In genomic region chr1:221973787-221974186, GRCh38 we compare ENCODE assay signal across 7 cellular contexts.
A peak's percentile ranks its signal among the peaks of the same experiment; 100 is the strongest.
DNase-seq lines count a peak whose midpoint lies in the region; ATAC-seq, FAIRE-seq and TF ChIP-seq lines count a peak whose summit lies in the region.
"Not testable (repeated sequence)": the region's sequence is repeated elsewhere in the genome, so short reads cannot be mapped to it uniquely, and the experiment has no call there.

No MANE protein-coding gene starts in this region.

- not testable (repeated sequence) for H3K36me3 ChIP-seq in astrocyte (ENCODE audit: insufficient read depth, low read length)

- not testable (repeated sequence) for H3K23me2 ChIP-seq in H9 (ENCODE audit: insufficient read length, low read depth, low read length, poor library complexity, severe bottlenecking)

- H3K9ac ChIP-seq in H9 (ENCODE audit: extremely low read depth, insufficient read length, low read length); astrocyte (ENCODE audit: low read length): not testable (repeated sequence)

- not testable (repeated sequence) for TF ChIP-seq RAD21 in A549 (conservative IDR thresholded peaks at IDR 0.05 in 1 of 2, IDR thresholded peaks at IDR 0.05 in 1 of 2)

- H4K8ac ChIP-seq in H9 (replicated peaks; ENCODE audit: insufficient read length, low read depth, low read length): not testable (repeated sequence)

- H3K79me2 ChIP-seq in H9 (ENCODE audit: insufficient read depth, low read length); astrocyte (ENCODE audit: insufficient read depth, low read length): not testable (repeated sequence)

- H3K4me2 ChIP-seq in A549; H9 (ENCODE audit: insufficient read depth, insufficient read length, low read length); astrocyte (ENCODE audit: low read length): not testable (repeated sequence)

- not testable (repeated sequence) for H4K91ac ChIP-seq in H9 (ENCODE audit: insufficient read length, low read depth, low read length)

- not testable (repeated sequence) for ATAC-seq in A549; stimulated activated effector memory CD8-positive, alpha-beta T cell treated with anti-CD3 and anti-CD28 coated beads, Interleukin-12 subunit alpha, Interleukin-12 subunit beta, amount 100 ng/mL, for 72 hours

- H2BK12ac ChIP-seq in H9 (ENCODE audit: insufficient read length, low read depth, low read length): not testable (repeated sequence)

- not testable (repeated sequence) for H2AFZ ChIP-seq in H9 (ENCODE audit: low read length); astrocyte (ENCODE audit: low read depth, low read length)

- H3K9me3 ChIP-seq in A549; H9 (ENCODE audit: control insufficient read depth, low read depth, low read length); astrocyte (ENCODE audit: insufficient read depth, low read depth, low read length): not testable (repeated sequence)

- not testable (repeated sequence) for TF ChIP-seq POLR2A in A549 (IDR thresholded peaks at IDR 0.05; ENCODE audit: low read length)

- H3K4me3 ChIP-seq in A549; astrocyte (ENCODE audit: insufficient read depth, low read depth, low read length): not testable (repeated sequence)

- H3K18ac ChIP-seq in H9 (ENCODE audit: insufficient read length, low read depth, low read length): not testable (repeated sequence)

- H3K9me3 Mint-ChIP-seq in H9; astrocyte (ENCODE audit: unreplicated experiment); dendritic cell treated with granulocyte-macrophage colony-stimulating factor and Interleukin-4, amounts not matched to agents 40 ng/mL and 50 ng/mL, for 4 days; nephron progenitor cell; stimulated activated effector memory CD8-positive, alpha-beta T cell treated with anti-CD3 and anti-CD28 coated beads, Interleukin-12 subunit alpha, Interleukin-12 subunit beta, amount 100 ng/mL, for 72 hours: not testable (repeated sequence)

- POLR2A ChIA-PET in A549 (lab: Yijun Ruan, JAX): not testable (repeated sequence)

- DNase-seq in A549 (ENCODE audit: low read depth in 1 of 2, low spot score in 1 of 2); H9; astrocyte (ENCODE audit: low read depth); nephron progenitor cell; stimulated activated effector memory CD8-positive, alpha-beta T cell treated with anti-CD3 and anti-CD28 coated beads, Interleukin-12 subunit alpha, Interleukin-12 subunit beta, amount 100 ng/mL, for 72 hours (ENCODE audit: low spot score in 2 of 2): not testable (repeated sequence)
- peak; percentile 20 for DNase-seq in NCI-H82 (lab: John Stamatoyannopoulos, UW)

- not testable (repeated sequence) for H3K23ac ChIP-seq in H9 (ENCODE audit: insufficient read length, low read depth, low read length)

- CTCF ChIA-PET in A549 (lab: Yijun Ruan, JAX): not testable (repeated sequence)

- H3K14ac ChIP-seq in H9 (ENCODE audit: insufficient read depth, low read length): not testable (repeated sequence)

- H3K27ac ChIP-seq in A549; H9 (ENCODE audit: insufficient read length, low read depth, low read length); astrocyte (ENCODE audit: low read depth, low read length): not testable (repeated sequence)

- not testable (repeated sequence) for TF ChIP-seq CTCF in A549 (IDR thresholded peaks at IDR 0.05); H9 (conservative IDR thresholded peaks at IDR 0.05); astrocyte (IDR thresholded peaks at IDR 0.05; ENCODE audit: insufficient read depth, low read depth, low read length); nephron progenitor cell (IDR thresholded peaks at IDR 0.05)

- not testable (repeated sequence) for H2BK120ac ChIP-seq in H9 (ENCODE audit: low read depth, low read length, poor library complexity, severe bottlenecking)

- not testable (repeated sequence) for H3K27me3 Mint-ChIP-seq in H9 (ENCODE audit: low read depth); astrocyte (ENCODE audit: low read depth, unreplicated experiment); dendritic cell treated with granulocyte-macrophage colony-stimulating factor and Interleukin-4, amounts not matched to agents 40 ng/mL and 50 ng/mL, for 4 days; nephron progenitor cell (ENCODE audit: low read depth, poor library complexity)

- H2AK5ac ChIP-seq in H9 (ENCODE audit: insufficient read length, low read length): not testable (repeated sequence)

- not testable (repeated sequence) for TF ChIP-seq EP300 in A549 (IDR thresholded peaks at IDR 0.05)

- peak overlapping the region in 2 of 3 experiments; percentile 38 to 94; a peak in 3 of 7 replicates for H3K27ac Mint-ChIP-seq in H9
- H3K27ac Mint-ChIP-seq in astrocyte (ENCODE audit: unreplicated experiment): not testable (repeated sequence)
- H3K27ac Mint-ChIP-seq in dendritic cell treated with granulocyte-macrophage colony-stimulating factor and Interleukin-4, amounts not matched to agents 40 ng/mL and 50 ng/mL, for 4 days: peak overlapping the region; percentile 25
- peak overlapping the region; percentile 55 for H3K27ac Mint-ChIP-seq in nephron progenitor cell
- H3K27ac Mint-ChIP-seq in stimulated activated effector memory CD8-positive, alpha-beta T cell treated with anti-CD3 and anti-CD28 coated beads, Interleukin-12 subunit alpha, Interleukin-12 subunit beta, amount 100 ng/mL, for 72 hours: peak overlapping the region; percentile 55

- not testable (repeated sequence) for H3K56ac ChIP-seq in H9 (ENCODE audit: insufficient read length, low read depth, low read length)

- H2BK20ac ChIP-seq in H9 (ENCODE audit: low read depth, low read length, poor library complexity, severe bottlenecking): not testable (repeated sequence)

- H3K4me3 Mint-ChIP-seq in H9; dendritic cell treated with granulocyte-macrophage colony-stimulating factor and Interleukin-4, amounts not matched to agents 40 ng/mL and 50 ng/mL, for 4 days; nephron progenitor cell; stimulated activated effector memory CD8-positive, alpha-beta T cell treated with anti-CD3 and anti-CD28 coated beads, Interleukin-12 subunit alpha, Interleukin-12 subunit beta, amount 100 ng/mL, for 72 hours: not testable (repeated sequence)
- H3K4me3 Mint-ChIP-seq in astrocyte (ENCODE audit: unreplicated experiment): peak overlapping the region; percentile 2

- FAIRE-seq in A549 (lab: Jason Lieb, UNC); astrocyte (lab: Jason Lieb, UNC): not testable (repeated sequence)

- H3K4me1 Mint-ChIP-seq in H9 (peaks cover 36 to 57% of the 10 kb centered on the region in 2 experiments), nephron progenitor cell (peaks cover 18% of the 10 kb centered on the region)
- H3K4me1 Mint-ChIP-seq in astrocyte (ENCODE audit: low read depth, unreplicated experiment); stimulated activated effector memory CD8-positive, alpha-beta T cell treated with anti-CD3 and anti-CD28 coated beads, Interleukin-12 subunit alpha, Interleukin-12 subunit beta, amount 100 ng/mL, for 72 hours: not testable (repeated sequence)
- peaks cover 42% of the 10 kb centered on the region for H3K4me1 Mint-ChIP-seq in dendritic cell treated with granulocyte-macrophage colony-stimulating factor and Interleukin-4, amounts not matched to agents 40 ng/mL and 50 ng/mL, for 4 days (ENCODE audit: low read depth)

- H3T11ph ChIP-seq in H9 (ENCODE audit: low read length): not testable (repeated sequence)

- intact Hi-C loops in dendritic cell treated with granulocyte-macrophage colony-stimulating factor and Interleukin-4, amounts not matched to agents 40 ng/mL and 50 ng/mL, for 4 days (cut with micrococcal nuclease): not testable (repeated sequence)

- H3K4me1 ChIP-seq in A549; H9 (ENCODE audit: insufficient read depth, low read length); astrocyte (ENCODE audit: insufficient read depth, low read length): not testable (repeated sequence)

- H4K20me1 ChIP-seq in H9 (ENCODE audit: control insufficient read depth, insufficient read depth, insufficient read length); astrocyte (ENCODE audit: insufficient read depth, low read length): not testable (repeated sequence)

- H3K79me1 ChIP-seq in H9 (ENCODE audit: insufficient read depth, low read depth, low read length, poor library complexity, severe bottlenecking): not testable (repeated sequence)

- H3K27me3 ChIP-seq in H9 (ENCODE audit: insufficient read depth, low read length); astrocyte (ENCODE audit: insufficient read depth, low read length): not testable (repeated sequence)

- WGBS in A549 (ENCODE audit: missing lambda C conversion rate): 16% methylated on average over 3 of the region's 3 CpGs
- no CpG with 5 or more reads among the region's 3 CpGs for WGBS in H9 (ENCODE audit: extremely low coverage, insufficient read length, low lambda C conversion rate)

- H3K36me3 Mint-ChIP-seq in H9 (ENCODE audit: insufficient read depth in 1 of 3, low read depth in 3 of 3); astrocyte (ENCODE audit: low read depth, unreplicated experiment); dendritic cell treated with granulocyte-macrophage colony-stimulating factor and Interleukin-4, amounts not matched to agents 40 ng/mL and 50 ng/mL, for 4 days (ENCODE audit: low read depth); nephron progenitor cell (ENCODE audit: low read depth); stimulated activated effector memory CD8-positive, alpha-beta T cell treated with anti-CD3 and anti-CD28 coated beads, Interleukin-12 subunit alpha, Interleukin-12 subunit beta, amount 100 ng/mL, for 72 hours: not testable (repeated sequence)

- not testable (repeated sequence) for H2BK5ac ChIP-seq in H9 (ENCODE audit: insufficient read length, low read length)

- H2BK15ac ChIP-seq in H9 (ENCODE audit: low read depth, low read length): not testable (repeated sequence)

- H3K4ac ChIP-seq in H9 (ENCODE audit: low read depth, low read length): not testable (repeated sequence)

- not testable (repeated sequence) for H4K5ac ChIP-seq in H9 (ENCODE audit: insufficient read length, low read depth, low read length)

TF ChIP-seq in A549, 52 proteins besides CTCF, POLR2A, EP300 and RAD21:
- peak; percentile 43 for TF ChIP-seq MAFK (IDR thresholded peaks at IDR 0.05; ENCODE audit: partially characterized antibody)
